ENCODE assay signal across 1 cellular context in the genomic region with DNA sequence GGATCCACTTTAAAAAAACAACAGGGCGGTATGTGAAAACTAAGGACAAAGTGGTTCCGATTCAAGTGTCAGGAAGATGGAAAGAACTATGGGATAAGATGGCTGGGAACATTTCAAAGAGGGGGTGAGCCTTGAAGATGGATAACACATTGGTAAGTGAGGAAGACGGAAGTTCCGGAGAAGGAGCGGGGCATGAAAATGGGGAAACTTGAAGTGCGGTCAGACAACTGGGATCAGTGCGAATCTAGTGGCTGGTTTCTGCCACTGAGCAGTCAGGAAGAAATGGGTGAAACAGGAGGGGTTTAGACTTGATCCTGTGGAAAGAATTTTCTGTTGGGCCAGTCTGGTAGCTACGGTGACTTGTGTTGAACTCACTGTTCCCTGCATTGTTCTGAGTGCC.
TF ChIP-seq lines count a peak whose summit lies in the region.

No MANE protein-coding gene starts in this region.

TF ChIP-seq in HepG2, 621 proteins besides CTCF, POLR2A, EP300 and RAD21 (continued from another document):
- TF ChIP-seq, protein P1, sequence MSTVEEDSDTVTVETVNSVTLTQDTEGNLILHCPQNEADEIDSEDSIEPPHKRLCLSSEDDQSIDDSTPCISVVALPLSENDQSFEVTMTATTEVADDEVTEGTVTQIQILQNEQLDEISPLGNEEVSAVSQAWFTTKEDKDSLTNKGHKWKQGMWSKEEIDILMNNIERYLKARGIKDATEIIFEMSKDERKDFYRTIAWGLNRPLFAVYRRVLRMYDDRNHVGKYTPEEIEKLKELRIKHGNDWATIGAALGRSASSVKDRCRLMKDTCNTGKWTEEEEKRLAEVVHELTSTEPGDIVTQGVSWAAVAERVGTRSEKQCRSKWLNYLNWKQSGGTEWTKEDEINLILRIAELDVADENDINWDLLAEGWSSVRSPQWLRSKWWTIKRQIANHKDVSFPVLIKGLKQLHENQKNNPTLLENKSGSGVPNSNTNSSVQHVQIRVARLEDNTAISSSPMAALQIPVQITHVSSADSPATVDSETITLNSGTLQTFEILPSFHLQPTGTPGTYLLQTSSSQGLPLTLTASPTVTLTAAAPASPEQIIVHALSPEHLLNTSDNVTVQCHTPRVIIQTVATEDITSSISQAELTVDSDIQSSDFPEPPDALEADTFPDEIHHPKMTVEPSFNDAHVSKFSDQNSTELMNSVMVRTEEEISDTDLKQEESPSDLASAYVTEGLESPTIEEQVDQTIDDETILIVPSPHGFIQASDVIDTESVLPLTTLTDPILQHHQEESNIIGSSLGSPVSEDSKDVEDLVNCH (CRISPR knock-in tag; IDR thresholded peaks at IDR 0.05) = 0 out of 2 replicates have a peak, but pooled peaks have one; percentile 47
- TF ChIP-seq HOXA9 (CRISPR knock-in tag; IDR thresholded peaks at IDR 0.05; ENCODE audit: borderline replicate concordance) = no peak
- TF ChIP-seq, protein P2, sequence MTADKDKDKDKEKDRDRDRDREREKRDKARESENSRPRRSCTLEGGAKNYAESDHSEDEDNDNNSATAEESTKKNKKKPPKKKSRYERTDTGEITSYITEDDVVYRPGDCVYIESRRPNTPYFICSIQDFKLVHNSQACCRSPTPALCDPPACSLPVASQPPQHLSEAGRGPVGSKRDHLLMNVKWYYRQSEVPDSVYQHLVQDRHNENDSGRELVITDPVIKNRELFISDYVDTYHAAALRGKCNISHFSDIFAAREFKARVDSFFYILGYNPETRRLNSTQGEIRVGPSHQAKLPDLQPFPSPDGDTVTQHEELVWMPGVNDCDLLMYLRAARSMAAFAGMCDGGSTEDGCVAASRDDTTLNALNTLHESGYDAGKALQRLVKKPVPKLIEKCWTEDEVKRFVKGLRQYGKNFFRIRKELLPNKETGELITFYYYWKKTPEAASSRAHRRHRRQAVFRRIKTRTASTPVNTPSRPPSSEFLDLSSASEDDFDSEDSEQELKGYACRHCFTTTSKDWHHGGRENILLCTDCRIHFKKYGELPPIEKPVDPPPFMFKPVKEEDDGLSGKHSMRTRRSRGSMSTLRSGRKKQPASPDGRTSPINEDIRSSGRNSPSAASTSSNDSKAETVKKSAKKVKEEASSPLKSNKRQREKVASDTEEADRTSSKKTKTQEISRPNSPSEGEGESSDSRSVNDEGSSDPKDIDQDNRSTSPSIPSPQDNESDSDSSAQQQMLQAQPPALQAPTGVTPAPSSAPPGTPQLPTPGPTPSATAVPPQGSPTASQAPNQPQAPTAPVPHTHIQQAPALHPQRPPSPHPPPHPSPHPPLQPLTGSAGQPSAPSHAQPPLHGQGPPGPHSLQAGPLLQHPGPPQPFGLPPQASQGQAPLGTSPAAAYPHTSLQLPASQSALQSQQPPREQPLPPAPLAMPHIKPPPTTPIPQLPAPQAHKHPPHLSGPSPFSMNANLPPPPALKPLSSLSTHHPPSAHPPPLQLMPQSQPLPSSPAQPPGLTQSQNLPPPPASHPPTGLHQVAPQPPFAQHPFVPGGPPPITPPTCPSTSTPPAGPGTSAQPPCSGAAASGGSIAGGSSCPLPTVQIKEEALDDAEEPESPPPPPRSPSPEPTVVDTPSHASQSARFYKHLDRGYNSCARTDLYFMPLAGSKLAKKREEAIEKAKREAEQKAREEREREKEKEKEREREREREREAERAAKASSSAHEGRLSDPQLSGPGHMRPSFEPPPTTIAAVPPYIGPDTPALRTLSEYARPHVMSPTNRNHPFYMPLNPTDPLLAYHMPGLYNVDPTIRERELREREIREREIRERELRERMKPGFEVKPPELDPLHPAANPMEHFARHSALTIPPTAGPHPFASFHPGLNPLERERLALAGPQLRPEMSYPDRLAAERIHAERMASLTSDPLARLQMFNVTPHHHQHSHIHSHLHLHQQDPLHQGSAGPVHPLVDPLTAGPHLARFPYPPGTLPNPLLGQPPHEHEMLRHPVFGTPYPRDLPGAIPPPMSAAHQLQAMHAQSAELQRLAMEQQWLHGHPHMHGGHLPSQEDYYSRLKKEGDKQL (CRISPR knock-in tag; IDR thresholded peaks at IDR 0.05; ENCODE audit: low read depth) = no peak
- no peak for TF ChIP-seq IRF2 (CRISPR knock-in tag; IDR thresholded peaks at IDR 0.05)
- TF ChIP-seq, protein P3, sequence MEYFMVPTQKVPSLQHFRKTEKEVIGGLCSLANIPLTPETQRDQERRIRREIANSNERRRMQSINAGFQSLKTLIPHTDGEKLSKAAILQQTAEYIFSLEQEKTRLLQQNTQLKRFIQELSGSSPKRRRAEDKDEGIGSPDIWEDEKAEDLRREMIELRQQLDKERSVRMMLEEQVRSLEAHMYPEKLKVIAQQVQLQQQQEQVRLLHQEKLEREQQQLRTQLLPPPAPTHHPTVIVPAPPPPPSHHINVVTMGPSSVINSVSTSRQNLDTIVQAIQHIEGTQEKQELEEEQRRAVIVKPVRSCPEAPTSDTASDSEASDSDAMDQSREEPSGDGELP (IDR thresholded peaks at IDR 0.05; ENCODE audit: borderline replicate concordance, low read depth) = no peak
- no peak for TF ChIP-seq ZNF570 (CRISPR knock-in tag; IDR thresholded peaks at IDR 0.05; ENCODE audit: borderline replicate concordance)
- peak; percentile 12; the same call in 1 of the 2 replicates for TF ChIP-seq ZNF264 (CRISPR knock-in tag; IDR thresholded peaks at IDR 0.05)
- TF ChIP-seq ZNF772 (CRISPR knock-in tag; IDR thresholded peaks at IDR 0.05) = no peak
- TF ChIP-seq, protein P4, sequence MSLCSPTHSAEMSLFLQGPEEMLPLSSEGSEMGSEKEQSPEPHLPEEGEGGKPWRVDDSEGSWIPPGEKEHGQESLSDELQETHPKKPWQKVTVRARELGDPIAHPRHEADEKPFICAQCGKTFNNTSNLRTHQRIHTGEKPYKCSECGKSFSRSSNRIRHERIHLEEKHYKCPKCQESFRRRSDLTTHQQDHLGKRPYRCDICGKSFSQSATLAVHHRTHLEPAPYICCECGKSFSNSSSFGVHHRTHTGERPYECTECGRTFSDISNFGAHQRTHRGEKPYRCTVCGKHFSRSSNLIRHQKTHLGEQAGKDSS (CRISPR knock-in tag; IDR thresholded peaks at IDR 0.05; ENCODE audit: borderline replicate concordance, low read depth) = 0 out of 2 replicates have a peak, but pooled peaks have one; percentile 21
- TF ChIP-seq FOXJ3 (CRISPR knock-in tag; IDR thresholded peaks at IDR 0.05; ENCODE audit: borderline replicate concordance) = 0 out of 2 replicates have a peak, but pooled peaks have one; percentile 9
- TF ChIP-seq, protein P5, sequence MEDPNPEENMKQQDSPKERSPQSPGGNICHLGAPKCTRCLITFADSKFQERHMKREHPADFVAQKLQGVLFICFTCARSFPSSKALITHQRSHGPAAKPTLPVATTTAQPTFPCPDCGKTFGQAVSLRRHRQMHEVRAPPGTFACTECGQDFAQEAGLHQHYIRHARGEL (CRISPR knock-in tag; IDR thresholded peaks at IDR 0.05) = no peak
- no peak for TF ChIP-seq ESRRA (CRISPR knock-in tag; IDR thresholded peaks at IDR 0.05; ENCODE audit: low read depth)
- TF ChIP-seq, protein P6, sequence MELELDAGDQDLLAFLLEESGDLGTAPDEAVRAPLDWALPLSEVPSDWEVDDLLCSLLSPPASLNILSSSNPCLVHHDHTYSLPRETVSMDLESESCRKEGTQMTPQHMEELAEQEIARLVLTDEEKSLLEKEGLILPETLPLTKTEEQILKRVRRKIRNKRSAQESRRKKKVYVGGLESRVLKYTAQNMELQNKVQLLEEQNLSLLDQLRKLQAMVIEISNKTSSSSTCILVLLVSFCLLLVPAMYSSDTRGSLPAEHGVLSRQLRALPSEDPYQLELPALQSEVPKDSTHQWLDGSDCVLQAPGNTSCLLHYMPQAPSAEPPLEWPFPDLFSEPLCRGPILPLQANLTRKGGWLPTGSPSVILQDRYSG (CRISPR knock-in tag; IDR thresholded peaks at IDR 0.05) = 0 out of 2 replicates have a peak, but pooled peaks have one; percentile 29
- no peak for TF ChIP-seq MZF1 (CRISPR knock-in tag; IDR thresholded peaks at IDR 0.05; ENCODE audit: borderline replicate concordance)
- TF ChIP-seq NKX3-1 (CRISPR knock-in tag; IDR thresholded peaks at IDR 0.05) = no peak
- TF ChIP-seq RFX1 (IDR thresholded peaks at IDR 0.05) = no peak
- no peak for TF ChIP-seq GATA4 (IDR thresholded peaks at IDR 0.05; ENCODE audit: borderline replicate concordance, low read depth)
- TF ChIP-seq, protein P7, sequence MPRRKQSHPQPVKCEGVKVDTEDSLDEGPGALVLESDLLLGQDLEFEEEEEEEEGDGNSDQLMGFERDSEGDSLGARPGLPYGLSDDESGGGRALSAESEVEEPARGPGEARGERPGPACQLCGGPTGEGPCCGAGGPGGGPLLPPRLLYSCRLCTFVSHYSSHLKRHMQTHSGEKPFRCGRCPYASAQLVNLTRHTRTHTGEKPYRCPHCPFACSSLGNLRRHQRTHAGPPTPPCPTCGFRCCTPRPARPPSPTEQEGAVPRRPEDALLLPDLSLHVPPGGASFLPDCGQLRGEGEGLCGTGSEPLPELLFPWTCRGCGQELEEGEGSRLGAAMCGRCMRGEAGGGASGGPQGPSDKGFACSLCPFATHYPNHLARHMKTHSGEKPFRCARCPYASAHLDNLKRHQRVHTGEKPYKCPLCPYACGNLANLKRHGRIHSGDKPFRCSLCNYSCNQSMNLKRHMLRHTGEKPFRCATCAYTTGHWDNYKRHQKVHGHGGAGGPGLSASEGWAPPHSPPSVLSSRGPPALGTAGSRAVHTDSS (CRISPR knock-in tag; conservative IDR thresholded peaks at IDR 0.05) = no peak
- no peak for TF ChIP-seq NR2F1 (CRISPR knock-in tag; IDR thresholded peaks at IDR 0.05)
- no peak for TF ChIP-seq ZNF709 (CRISPR knock-in tag; IDR thresholded peaks at IDR 0.05)
- TF ChIP-seq ZMYM2 (CRISPR knock-in tag; IDR thresholded peaks at IDR 0.05) = no peak
- TF ChIP-seq ZNF354B (CRISPR knock-in tag; IDR thresholded peaks at IDR 0.05) = no peak
- TF ChIP-seq KLF6 (CRISPR knock-in tag; IDR thresholded peaks at IDR 0.05) = no peak
TF ChIP-seq in HepG2: peak in this region for 9.
